1 cellular context compared by ENCODE assay signal in the genomic region with DNA sequence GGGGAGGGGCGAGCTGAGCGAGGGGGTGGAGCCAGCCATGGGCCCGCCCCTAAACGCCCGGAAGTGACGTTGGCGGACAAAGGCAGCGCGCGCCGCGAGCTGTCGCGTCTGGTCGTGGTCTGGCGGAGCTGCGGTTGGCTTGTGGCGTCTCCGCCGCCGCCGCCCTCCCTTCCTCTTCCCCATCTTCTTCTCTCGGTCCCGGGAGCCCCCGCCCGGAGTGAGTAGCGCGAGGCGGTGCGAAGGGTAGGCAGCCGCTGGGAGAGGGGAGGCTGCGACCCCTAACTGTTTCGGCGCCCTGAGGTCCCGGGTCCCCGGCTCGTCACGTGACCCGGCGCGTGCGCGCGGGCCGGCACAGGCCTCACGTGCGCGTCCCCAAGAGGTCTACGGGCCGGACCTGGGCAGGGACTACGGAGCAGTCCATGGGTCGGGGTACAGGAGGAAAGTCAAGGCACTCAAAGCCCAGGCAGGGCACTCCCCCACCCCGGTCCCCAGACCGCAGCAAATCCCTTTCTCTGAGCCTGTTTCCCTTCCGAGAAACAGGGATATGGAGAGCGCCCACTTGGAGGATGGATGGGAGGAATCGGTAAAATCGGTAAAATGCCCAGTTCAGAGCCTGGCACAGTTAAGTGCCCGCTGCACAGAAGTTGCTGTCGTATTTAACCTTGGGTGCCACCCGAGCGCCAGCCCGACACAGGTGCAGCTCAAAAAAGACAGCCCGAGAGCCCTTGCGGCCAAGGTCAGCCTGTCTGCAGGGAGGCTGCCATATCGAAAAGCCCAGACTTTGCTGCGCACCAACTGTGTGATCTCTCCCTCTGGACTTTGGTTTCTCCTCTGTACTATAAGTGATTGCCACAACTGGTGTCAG.
TF ChIP-seq lines count a peak whose summit lies in the region.

A gene with protein sequence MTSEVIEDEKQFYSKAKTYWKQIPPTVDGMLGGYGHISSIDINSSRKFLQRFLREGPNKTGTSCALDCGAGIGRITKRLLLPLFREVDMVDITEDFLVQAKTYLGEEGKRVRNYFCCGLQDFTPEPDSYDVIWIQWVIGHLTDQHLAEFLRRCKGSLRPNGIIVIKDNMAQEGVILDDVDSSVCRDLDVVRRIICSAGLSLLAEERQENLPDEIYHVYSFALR (plus strand): TSS at position 85 of the 865 bp plus-strand sequence. CDS start 6,541 bp downstream, outside the sequence.

TF ChIP-seq in IMR-90, 13 proteins besides CTCF, POLR2A, EP300 and RAD21:
- TF ChIP-seq, protein P1, sequence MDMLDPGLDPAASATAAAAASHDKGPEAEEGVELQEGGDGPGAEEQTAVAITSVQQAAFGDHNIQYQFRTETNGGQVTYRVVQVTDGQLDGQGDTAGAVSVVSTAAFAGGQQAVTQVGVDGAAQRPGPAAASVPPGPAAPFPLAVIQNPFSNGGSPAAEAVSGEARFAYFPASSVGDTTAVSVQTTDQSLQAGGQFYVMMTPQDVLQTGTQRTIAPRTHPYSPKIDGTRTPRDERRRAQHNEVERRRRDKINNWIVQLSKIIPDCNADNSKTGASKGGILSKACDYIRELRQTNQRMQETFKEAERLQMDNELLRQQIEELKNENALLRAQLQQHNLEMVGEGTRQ (IDR thresholded peaks at IDR 0.05; ENCODE audit: low read depth, low read length): peak; percentile 98
- TF ChIP-seq CHD1 (IDR thresholded peaks at IDR 0.05; ENCODE audit: low read depth, low read length) (no peak; the same call in 1 of the 2 replicates), FOS (IDR thresholded peaks at IDR 0.05; ENCODE audit: low read depth, low read length) (no peak; the same call in 1 of the 2 replicates), CEBPB (IDR thresholded peaks at IDR 0.05; ENCODE audit: low read depth, low read length) (no peak), BHLHE40 (IDR thresholded peaks at IDR 0.05; ENCODE audit: low read depth, low read length) (peak; percentile 95), NFE2L2 (IDR thresholded peaks at IDR 0.05; ENCODE audit: low read depth, low read length) (no peak), MAFK (IDR thresholded peaks at IDR 0.05; ENCODE audit: low read depth, low read length) (no peak), SMC3 (IDR thresholded peaks at IDR 0.05; ENCODE audit: low read depth, low read length) (no peak), RFX5 (IDR thresholded peaks at IDR 0.05; ENCODE audit: low read depth, low read length) (no peak), MAZ (IDR thresholded peaks at IDR 0.05; ENCODE audit: borderline replicate concordance, low read depth, low read length) (0 out of 2 replicates have a peak, but pooled peaks have one; percentile 8), RCOR1 (IDR thresholded peaks at IDR 0.05; ENCODE audit: insufficient replicate concordance, low read length) (no peak), MXI1 (IDR thresholded peaks at IDR 0.05; ENCODE audit: borderline replicate concordance, low read depth, low read length) (peak; percentile 91)
- TF ChIP-seq, protein P2, sequence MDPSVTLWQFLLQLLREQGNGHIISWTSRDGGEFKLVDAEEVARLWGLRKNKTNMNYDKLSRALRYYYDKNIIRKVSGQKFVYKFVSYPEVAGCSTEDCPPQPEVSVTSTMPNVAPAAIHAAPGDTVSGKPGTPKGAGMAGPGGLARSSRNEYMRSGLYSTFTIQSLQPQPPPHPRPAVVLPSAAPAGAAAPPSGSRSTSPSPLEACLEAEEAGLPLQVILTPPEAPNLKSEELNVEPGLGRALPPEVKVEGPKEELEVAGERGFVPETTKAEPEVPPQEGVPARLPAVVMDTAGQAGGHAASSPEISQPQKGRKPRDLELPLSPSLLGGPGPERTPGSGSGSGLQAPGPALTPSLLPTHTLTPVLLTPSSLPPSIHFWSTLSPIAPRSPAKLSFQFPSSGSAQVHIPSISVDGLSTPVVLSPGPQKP (IDR thresholded peaks at IDR 0.05; ENCODE audit: borderline replicate concordance, low read depth, low read length): 0 out of 2 replicates have a peak, but pooled peaks have one; percentile 28
